ENCODE assay signal across 8 cellular contexts in the genomic region with DNA sequence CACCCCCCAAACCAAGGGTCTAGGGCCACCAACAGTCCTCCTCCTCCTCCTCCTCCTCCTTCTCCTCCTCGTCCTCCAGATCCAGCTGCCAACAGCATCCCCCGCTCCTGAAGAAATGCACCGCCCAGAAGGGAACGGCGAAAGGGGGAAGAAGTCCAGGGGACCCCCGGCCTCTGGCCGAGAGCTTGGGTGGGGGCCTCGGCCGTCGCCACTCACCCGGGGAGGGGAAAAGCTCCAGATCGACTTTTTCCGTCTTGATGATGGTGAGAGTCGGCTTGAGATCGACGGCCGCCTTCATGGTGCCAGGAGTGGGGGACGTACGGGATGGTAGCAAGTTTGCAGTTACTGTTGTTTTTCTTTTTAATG.
DNase-seq lines count a peak whose midpoint lies in the region; ATAC-seq and TF ChIP-seq lines count a peak whose summit lies in the region.

No MANE protein-coding gene starts in this region.

- peaks cover 4% of the 10 kb centered on the region for H3K27me3 Mint-ChIP-seq in endodermal cell (ENCODE audit: insufficient read depth)
- H3K27me3 Mint-ChIP-seq in naive thymus-derived CD8-positive, alpha-beta T cell = no peaks in the 10 kb centered on the region

- H3K9me3 ChIP-seq in Panc1 (ENCODE audit: control insufficient read depth, insufficient read depth, low read depth, low read length) (no peaks in the 10 kb centered on the region), endodermal cell (ENCODE audit: control insufficient read depth, low read length) (no peaks in the 10 kb centered on the region)

- H3K9ac ChIP-seq in endodermal cell (ENCODE audit: extremely low read depth, low read length, poor library complexity, severe bottlenecking) = peak overlapping the region; percentile 55

- POLR2A ChIA-PET in Panc1 (lab: Charles Lee) = interaction anchor here (0.7 kb wide), 2 partner anchors 27 to 103 kb away, joined by 10 to 11 read pairs; no protein-coding TSS in a partner anchor
- POLR2A ChIA-PET in naive thymus-derived CD8-positive, alpha-beta T cell (lab: Charles Lee) = interaction anchor here (0.6 to 28.4 kb wide), 17 partner anchors 17 to 309 kb away, joined by 3 to 603 read pairs (median 16); no protein-coding TSS in a partner anchor

- no peaks in the 10 kb centered on the region for H3K9me3 Mint-ChIP-seq in endodermal cell
- no peaks in the 10 kb centered on the region for H3K9me3 Mint-ChIP-seq in naive thymus-derived CD8-positive, alpha-beta T cell

- H3K4me1 Mint-ChIP-seq in endodermal cell = peaks cover 72% of the 10 kb centered on the region
- H3K4me1 Mint-ChIP-seq in naive thymus-derived CD8-positive, alpha-beta T cell = peaks cover 26 to 65% (median 47%) of the 10 kb centered on the region in 4 donors

- H3K27me3 ChIP-seq in Panc1 (ENCODE audit: control insufficient read depth, insufficient read depth, low read length) (no peaks in the 10 kb centered on the region), endodermal cell (ENCODE audit: control insufficient read depth, insufficient read depth, low read length, poor library complexity, severe bottlenecking) (peaks cover 7% of the 10 kb centered on the region)

- H3K4me1 ChIP-seq in Panc1 (ENCODE audit: control insufficient read depth, insufficient read depth, low read length) = peaks cover 47% of the 10 kb centered on the region
- peaks cover 39% of the 10 kb centered on the region for H3K4me1 ChIP-seq in endodermal cell (ENCODE audit: control insufficient read depth, insufficient read depth, low read length)

- DNase-seq in GM13976 (ENCODE audit: low spot score) (peak; percentile 47), Panc1 (ENCODE audit: low read depth, low spot score) (no peak), endodermal cell (no peak), activated gamma-delta T cell (lab: John Stamatoyannopoulos, UW) (no peak), putamen (ENCODE audit: low spot score) (no peak), ACHN (no peak)
- peak in 1 of 10 donors; percentile 69 for DNase-seq in naive thymus-derived CD8-positive, alpha-beta T cell

- TF ChIP-seq CTCF in GM13976 (IDR thresholded peaks at IDR 0.05; ENCODE audit: borderline replicate concordance, control extremely low read depth, extremely low read depth, insufficient read depth, missing control alignments) = no peak
- TF ChIP-seq CTCF in Panc1 (IDR thresholded peaks at IDR 0.05) = no peak
- TF ChIP-seq CTCF in endodermal cell (conservative IDR thresholded peaks at IDR 0.05) = no peak

- H3K4me3 Mint-ChIP-seq in endodermal cell = peak overlapping the region; percentile 79
- peak overlapping the region; percentile 89 to 99 (median 98) for H3K4me3 Mint-ChIP-seq in naive thymus-derived CD8-positive, alpha-beta T cell

- H3K36me3 Mint-ChIP-seq in endodermal cell (ENCODE audit: low read depth) = no peaks in the 10 kb centered on the region
- peaks cover 48 to 51% (median 50%) of the 10 kb centered on the region in 3 donors for H3K36me3 Mint-ChIP-seq in naive thymus-derived CD8-positive, alpha-beta T cell

- H3K27ac ChIP-seq in Panc1 (ENCODE audit: low read length) (peak overlapping the region; percentile 92), endodermal cell (ENCODE audit: low read depth, low read length) (no peak overlapping the region)

- TSS peak; percentile 83 for BruUV-seq in Panc1 (replicated peaks; lab: Mats Ljungman, UMichigan)

- 1 to 8% methylated on average over 8 to 19 of the region's 19 CpGs for WGBS in endodermal cell (ENCODE audit: insufficient coverage in 1 of 2, insufficient read length in 1 of 2), 2 experiments

- ATAC-seq in Panc1 (peak; percentile 0), GM19455 (IDR thresholded peaks at IDR 0.05; ENCODE audit: unreplicated experiment) (no peak)
- peak; percentile 1 to 4 for ATAC-seq in naive thymus-derived CD8-positive, alpha-beta T cell

- CTCF ChIA-PET in Panc1 (lab: Charles Lee) = no interaction called here

- in situ Hi-C loops in GM13976 (cut with MboI; ENCODE audit: low sequenced_read_pairs, unreplicated experiment) (loop anchor here (10.0 kb wide), 1 partner anchor 103 kb away; no protein-coding TSS in a partner anchor), Panc1 (cut with HindIII; ENCODE audit: low pct_unique_long_range_greater_than_20kb, low sequenced_read_pairs) (no loop called here), ACHN (cut with HindIII; ENCODE audit: low pct_ligation_motif_present, low pct_unique_long_range_greater_than_20kb, low sequenced_read_pairs) (no loop called here)

- peak overlapping the region; percentile 82 to 93 for H3K4me3 ChIP-seq in Panc1 (ENCODE audit: low read depth in 2 of 2, low read length in 2 of 2)
- peak overlapping the region; percentile 92 for H3K4me3 ChIP-seq in endodermal cell (ENCODE audit: low read length)

- no peaks in the 10 kb centered on the region for H3K36me3 ChIP-seq in Panc1 (ENCODE audit: control insufficient read depth, insufficient read depth, low read length)
- H3K36me3 ChIP-seq in endodermal cell (ENCODE audit: control insufficient read depth, insufficient read depth, low read length) = no peaks in the 10 kb centered on the region

- intact Hi-C loops in Panc1 (cut with micrococcal nuclease; ENCODE audit: unreplicated experiment) = loop anchor here (5.0 kb wide), 1 partner anchor 111 kb away; no protein-coding TSS in a partner anchor

- no peak overlapping the region for H3K27ac Mint-ChIP-seq in endodermal cell
- H3K27ac Mint-ChIP-seq in naive thymus-derived CD8-positive, alpha-beta T cell = peak overlapping the region; percentile 93 to 100 (median 96)
